ENCODE assay signal across 8 cellular contexts in genomic region chr19:33521480-33522370, GRCh38. TPM values are rescaled to one million over a fixed set of nuclear protein-coding genes. Genes with fewer than 3 reads are reported as not detected.
DNase-seq lines count a peak whose midpoint lies in the region; ATAC-seq and TF ChIP-seq lines count a peak whose summit lies in the region.

PEPD (minus strand) TSS chr19:33521791; CDS start chr19:33521760, 31 bp downstream.

- no peak for TF ChIP-seq CTCF in GM13976 (IDR thresholded peaks at IDR 0.05; ENCODE audit: borderline replicate concordance, control extremely low read depth, extremely low read depth, insufficient read depth, missing control alignments)
- no peak for TF ChIP-seq CTCF in ascending aorta (IDR thresholded peaks at IDR 0.05)

- ATAC-seq in HG02852 (IDR thresholded peaks at IDR 0.05; ENCODE audit: unreplicated experiment) (peak; percentile 89), aorta (ENCODE audit: low FRiP score) (peak; percentile 96)

- DNase-seq in GM13976 (ENCODE audit: low spot score) (peak; percentile 100), NCI-H1694 treated with DMSO at 0.1 percent for 48 hours (lab: John Stamatoyannopoulos, UW) (peak; percentile 87), ascending aorta (ENCODE audit: low spot score in 2 of 2) (peak; percentile 60 to 95), hepatic stellate cell (ENCODE audit: low spot score) (peak; percentile 99), renal cortical epithelial cell (ENCODE audit: low read depth) (peak; percentile 58), aorta (peak; percentile 92 to 97)
- DNase-seq in T-helper 2 cell treated with Interferon-gamma antibody and Interleukin-4, amounts not matched to agents 5 μg/mL and 100 μg/mL, for 36 hours (ENCODE audit: low spot score): peak; percentile 76

- in situ Hi-C loops in GM13976 (cut with MboI; ENCODE audit: low sequenced_read_pairs, unreplicated experiment): no loop called here

- H3K9me3 Mint-ChIP-seq in T-helper 2 cell treated with Interferon-gamma antibody and Interleukin-4, amounts not matched to agents 5 μg/mL and 100 μg/mL, for 36 hours: no peaks in the 10 kb centered on the region

- H3K4me1 Mint-ChIP-seq in T-helper 2 cell treated with Interferon-gamma antibody and Interleukin-4, amounts not matched to agents 5 μg/mL and 100 μg/mL, for 36 hours (ENCODE audit: low read depth): peaks cover 14% of the 10 kb centered on the region

- no peaks in the 10 kb centered on the region for H3K9me3 ChIP-seq in ascending aorta
- no peaks in the 10 kb centered on the region for H3K9me3 ChIP-seq in aorta (ENCODE audit: control insufficient read depth, low read length)

- no peaks in the 10 kb centered on the region for H3K27me3 ChIP-seq in ascending aorta
- H3K27me3 ChIP-seq in aorta (ENCODE audit: control insufficient read depth in 1 of 2, insufficient read depth in 2 of 2, low read length in 1 of 2): no peaks in the 10 kb centered on the region

- 4% methylated on average over 58 to 69 of the region's 69 CpGs for WGBS in aorta, 2 donors

- intact Hi-C loops in ascending aorta (cut with DNase I) (loop anchor here (1.0 to 10.0 kb wide), 5 partner anchors 148 to 847 kb away; partner anchors contain the start of genes ANKRD27, CEBPG, CEP89 and FAAP24), aorta (cut with DNase I) (loop anchor here (5.0 to 10.0 kb wide), 2 partner anchors 547 to 651 kb away; partner anchors contain the start of genes CEP89 (in 1 of the 2), FAAP24 (in 1 of the 2) and LSM14A (in 1 of the 2))

- H3K4me1 ChIP-seq in ascending aorta (peaks cover 4 to 7% of the 10 kb centered on the region in 2 donors), aorta (ENCODE audit: control insufficient read depth in 1 of 2, insufficient read depth in 2 of 2, low read length in 2 of 2) (no peaks in the 10 kb centered on the region)

- peak within 1 kb of the TSS; percentile 58 for H3K27ac Mint-ChIP-seq in T-helper 2 cell treated with Interferon-gamma antibody and Interleukin-4, amounts not matched to agents 5 μg/mL and 100 μg/mL, for 36 hours

- H3K27ac ChIP-seq in ascending aorta (peak within 1 kb of the TSS in 1 of 2 donors; percentile 4), aorta (ENCODE audit: low read depth in 1 of 2, low read length in 2 of 2) (no peak within 1 kb of the TSS)

- H3K27me3 Mint-ChIP-seq in T-helper 2 cell treated with Interferon-gamma antibody and Interleukin-4, amounts not matched to agents 5 μg/mL and 100 μg/mL, for 36 hours (ENCODE audit: low read depth): no peaks in the 10 kb centered on the region

- H3K36me3 Mint-ChIP-seq in T-helper 2 cell treated with Interferon-gamma antibody and Interleukin-4, amounts not matched to agents 5 μg/mL and 100 μg/mL, for 36 hours (ENCODE audit: low read depth): no peaks in the 10 kb centered on the region

- H3K4me3 ChIP-seq in ascending aorta (peak within 1 kb of the TSS; percentile 60 to 89), aorta (ENCODE audit: low read length in 2 of 2) (peak within 1 kb of the TSS; percentile 67 to 90)

- peak within 1 kb of the TSS; percentile 83 for H3K4me3 Mint-ChIP-seq in T-helper 2 cell treated with Interferon-gamma antibody and Interleukin-4, amounts not matched to agents 5 μg/mL and 100 μg/mL, for 36 hours

- no peaks in the 10 kb centered on the region for H3K36me3 ChIP-seq in ascending aorta
- no peaks in the 10 kb centered on the region for H3K36me3 ChIP-seq in aorta (ENCODE audit: control insufficient read depth in 1 of 2, insufficient read depth in 2 of 2, low read length in 1 of 2)

RNA-seq across cellular contexts. Expression of gene PEPD, which starts in this region (rescaled TPM):
- 112 TPM for total RNA-seq in ascending aorta
- total RNA-seq in renal cortical epithelial cell: 41.2 and 51.5 TPM in 2 replicates
- total RNA-seq in aorta: 10 to 100 TPM; 54.3 to 56.6 TPM
- polyA plus RNA-seq in aorta: 100 to 1,000 TPM in 1 of 2 donors, 10 to 100 TPM in 1; 48.2 to 186 TPM
